1 cellular context compared by ENCODE assay signal in genomic region chr7:102912742-102913141, GRCh38.
TF ChIP-seq lines count a peak whose summit lies in the region.

TSS of gene LRRC17 (plus strand) at chr7:102913000. CDS start at chr7:102933914, 20,914 bp downstream.

TF ChIP-seq in HEK293, 187 proteins besides CTCF, POLR2A, EP300 and RAD21 (continued from another document):
- TF ChIP-seq ZNF518A (tag by site-specific recombination; conservative IDR thresholded peaks at IDR 0.05; ENCODE audit: low read depth) (no peak), ZNF707 (tag by site-specific recombination; IDR thresholded peaks at IDR 0.05) (no peak), PRDM10 (tag by site-specific recombination; IDR thresholded peaks at IDR 0.05) (0 out of 2 replicates have a peak, but pooled peaks have one; percentile 23), INSM2 (tag by site-specific recombination; IDR thresholded peaks at IDR 0.05) (no peak), ZNF354C (tag by site-specific recombination; IDR thresholded peaks at IDR 0.05; ENCODE audit: borderline replicate concordance, low read depth) (no peak), SP2 (tag by site-specific recombination; IDR thresholded peaks at IDR 0.05) (0 out of 2 replicates have a peak, but pooled peaks have one; percentile 17), ZNF398 (tag by site-specific recombination; IDR thresholded peaks at IDR 0.05) (no peak), PRDM1 (tag by site-specific recombination; IDR thresholded peaks at IDR 0.05) (0 out of 2 replicates have a peak, but pooled peaks have one; percentile 44), ZNF433 (tag by site-specific recombination; IDR thresholded peaks at IDR 0.05; ENCODE audit: low read depth) (no peak), ZSCAN30 (tag by site-specific recombination; IDR thresholded peaks at IDR 0.05) (peak; percentile 70; the same call in 1 of the 2 replicates), ZNF692 (tag by site-specific recombination; IDR thresholded peaks at IDR 0.05) (peak; percentile 45; the same call in 1 of the 2 replicates), TSHZ1 (tag by site-specific recombination; IDR thresholded peaks at IDR 0.05; ENCODE audit: borderline replicate concordance) (no peak), ATF2 (tag by site-specific recombination; IDR thresholded peaks at IDR 0.05; ENCODE audit: low read depth) (no peak), ZBTB17 (tag by site-specific recombination; IDR thresholded peaks at IDR 0.05) (peak; percentile 91), ZNF18 (tag by site-specific recombination; IDR thresholded peaks at IDR 0.05) (0 out of 2 replicates have a peak, but pooled peaks have one; percentile 16), ZFHX2 (tag by site-specific recombination; conservative IDR thresholded peaks at IDR 0.05) (no peak)
